26 cellular contexts compared by ENCODE assay signal in the genomic region with DNA sequence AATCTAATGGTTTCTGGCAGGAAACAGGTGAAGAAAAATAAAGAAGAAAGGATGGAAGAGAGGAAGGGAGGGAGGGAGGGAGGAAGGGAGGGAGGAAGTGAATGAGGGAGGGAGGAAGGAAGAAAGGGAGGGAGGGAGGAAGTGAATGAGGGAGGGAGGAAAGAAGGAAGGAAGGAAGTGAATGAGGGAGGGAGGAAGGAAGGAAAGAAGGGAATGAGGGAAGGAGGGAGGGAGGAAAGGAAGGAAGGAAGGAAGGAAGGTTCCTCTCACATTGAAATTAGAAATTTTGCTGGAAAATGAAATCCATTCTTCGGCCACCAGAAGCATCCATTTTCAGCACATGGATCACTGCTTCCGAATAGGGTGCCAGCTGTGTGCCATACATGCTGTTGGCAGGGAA.
"Had no signal": no experiment of that assay in that cellular context is flagged by ENCODE, and none has a peak within 500 bp of the region (broad histone marks: within the 10 kb centered on the region; RNA-seq: fewer than 3 reads in every experiment).

No MANE protein-coding gene starts in this region.

- H3K27ac ChIP-seq: cardiac muscle cell, Peyer's patch, SJSA1 had no signal

- H3K4me3 ChIP-seq: cardiac muscle cell, MG63, Peyer's patch, SJSA1 had no signal

- H3K27me3 ChIP-seq: MG63, Peyer's patch had no signal

- DNase-seq: activated CD4-positive, alpha-beta T cell treated with anti-CD3 and anti-CD28 coated beads, Interleukin-2, amount 10 ng/mL, durations not matched to agents 24 days and 14 days; activated CD4-positive, alpha-beta T cell treated with anti-CD3 and anti-CD28 coated beads, Interleukin-2, amount 50 U/mL, for 4 hours; activated CD8-positive, alpha-beta T cell treated with anti-CD3 and anti-CD28 coated beads for 36 hours; activated gamma-delta T cell treated with Interleukin-2 at 50 U/mL for 16 hours; activated naive CD4-positive, alpha-beta T cell treated with anti-CD3 and anti-CD28 coated beads for 36 hours; activated naive CD8-positive, alpha-beta T cell treated with anti-CD3 and anti-CD28 coated beads, Interleukin-2, amount 50 U/mL, for 24 hours; activated T-cell treated with anti-CD3 and anti-CD28 coated beads, Interleukin-2, amount 50 U/mL, for 4 hours; aorta; Kasumi-1; KG1; MG63; NCI-H1092; NCI-H1436 treated with DMSO at 0.1 percent for 48 hours; NCI-H1694 treated with DMSO at 0.1 percent for 48 hours; NCI-H2029; NCI-H345; NCI-H524 treated with DMSO at 0.1 percent for 48 hours; NCI-H748 treated with DMSO at 0.1 percent for 48 hours; NK-92 treated with Interleukin-12 subunit alpha and Interleukin-12 subunit beta, amount 100 ng/mL, for 24 hours; PC-3; Peyer's patch; RPMI8226; SHP77 treated with DMSO at 0.1 percent for 48 hours; SK-N-SH had no signal
